1 cellular context compared by ENCODE assay signal in the genomic region with DNA sequence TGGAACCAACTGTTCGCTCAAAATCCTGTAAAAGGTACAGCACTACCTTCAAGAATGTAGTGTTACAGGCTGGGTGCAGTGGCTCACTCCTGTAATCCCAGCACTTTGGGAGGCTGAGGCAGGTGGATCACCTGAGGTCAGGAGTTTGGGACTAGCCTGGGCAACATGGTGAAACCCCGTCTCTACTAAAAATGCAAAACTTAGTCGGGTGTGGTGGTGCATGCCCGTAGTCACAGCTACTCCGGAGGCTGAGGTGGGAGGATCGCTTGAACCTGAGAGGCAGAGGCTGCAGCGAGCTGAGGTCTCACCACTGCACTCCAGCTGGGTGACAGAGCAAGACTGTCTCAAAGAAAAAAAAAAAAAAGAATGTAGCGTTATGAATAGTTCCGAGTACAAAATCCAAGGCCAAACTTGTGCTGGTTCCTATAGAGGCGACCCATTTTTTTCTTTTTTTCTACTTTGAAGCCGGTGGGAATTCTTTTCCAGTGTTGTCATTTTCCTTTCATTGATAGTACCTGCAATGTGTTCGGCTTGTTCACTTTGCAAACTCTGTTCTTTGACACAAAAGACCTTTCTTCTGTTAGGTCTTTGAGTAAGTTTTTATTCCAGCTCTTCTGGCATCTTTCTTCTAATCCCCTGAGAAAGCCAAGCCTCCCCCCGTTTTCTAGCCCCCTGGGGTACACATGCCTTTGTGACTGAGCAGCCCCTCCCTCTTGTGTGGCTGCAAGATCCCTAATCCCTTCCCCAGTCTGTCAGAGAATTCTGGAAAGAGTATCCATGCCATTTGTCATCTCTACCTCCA.
TF ChIP-seq lines count a peak whose summit lies in the region.

No MANE protein-coding gene starts in this region.

TF ChIP-seq in GM23338, 12 proteins besides CTCF, POLR2A, EP300 and RAD21:
- TF ChIP-seq ZNF331 (CRISPR knock-in tag; IDR thresholded peaks at IDR 0.05; ENCODE audit: low read depth), result no peak
- TF ChIP-seq STAT1 (IDR thresholded peaks at IDR 0.05; ENCODE audit: unreplicated experiment), result no peak
- no peak for TF ChIP-seq JUNB (IDR thresholded peaks at IDR 0.05; ENCODE audit: unreplicated experiment)
- no peak for TF ChIP-seq NANOG (IDR thresholded peaks at IDR 0.05; ENCODE audit: borderline replicate concordance)
- TF ChIP-seq, protein P1, sequence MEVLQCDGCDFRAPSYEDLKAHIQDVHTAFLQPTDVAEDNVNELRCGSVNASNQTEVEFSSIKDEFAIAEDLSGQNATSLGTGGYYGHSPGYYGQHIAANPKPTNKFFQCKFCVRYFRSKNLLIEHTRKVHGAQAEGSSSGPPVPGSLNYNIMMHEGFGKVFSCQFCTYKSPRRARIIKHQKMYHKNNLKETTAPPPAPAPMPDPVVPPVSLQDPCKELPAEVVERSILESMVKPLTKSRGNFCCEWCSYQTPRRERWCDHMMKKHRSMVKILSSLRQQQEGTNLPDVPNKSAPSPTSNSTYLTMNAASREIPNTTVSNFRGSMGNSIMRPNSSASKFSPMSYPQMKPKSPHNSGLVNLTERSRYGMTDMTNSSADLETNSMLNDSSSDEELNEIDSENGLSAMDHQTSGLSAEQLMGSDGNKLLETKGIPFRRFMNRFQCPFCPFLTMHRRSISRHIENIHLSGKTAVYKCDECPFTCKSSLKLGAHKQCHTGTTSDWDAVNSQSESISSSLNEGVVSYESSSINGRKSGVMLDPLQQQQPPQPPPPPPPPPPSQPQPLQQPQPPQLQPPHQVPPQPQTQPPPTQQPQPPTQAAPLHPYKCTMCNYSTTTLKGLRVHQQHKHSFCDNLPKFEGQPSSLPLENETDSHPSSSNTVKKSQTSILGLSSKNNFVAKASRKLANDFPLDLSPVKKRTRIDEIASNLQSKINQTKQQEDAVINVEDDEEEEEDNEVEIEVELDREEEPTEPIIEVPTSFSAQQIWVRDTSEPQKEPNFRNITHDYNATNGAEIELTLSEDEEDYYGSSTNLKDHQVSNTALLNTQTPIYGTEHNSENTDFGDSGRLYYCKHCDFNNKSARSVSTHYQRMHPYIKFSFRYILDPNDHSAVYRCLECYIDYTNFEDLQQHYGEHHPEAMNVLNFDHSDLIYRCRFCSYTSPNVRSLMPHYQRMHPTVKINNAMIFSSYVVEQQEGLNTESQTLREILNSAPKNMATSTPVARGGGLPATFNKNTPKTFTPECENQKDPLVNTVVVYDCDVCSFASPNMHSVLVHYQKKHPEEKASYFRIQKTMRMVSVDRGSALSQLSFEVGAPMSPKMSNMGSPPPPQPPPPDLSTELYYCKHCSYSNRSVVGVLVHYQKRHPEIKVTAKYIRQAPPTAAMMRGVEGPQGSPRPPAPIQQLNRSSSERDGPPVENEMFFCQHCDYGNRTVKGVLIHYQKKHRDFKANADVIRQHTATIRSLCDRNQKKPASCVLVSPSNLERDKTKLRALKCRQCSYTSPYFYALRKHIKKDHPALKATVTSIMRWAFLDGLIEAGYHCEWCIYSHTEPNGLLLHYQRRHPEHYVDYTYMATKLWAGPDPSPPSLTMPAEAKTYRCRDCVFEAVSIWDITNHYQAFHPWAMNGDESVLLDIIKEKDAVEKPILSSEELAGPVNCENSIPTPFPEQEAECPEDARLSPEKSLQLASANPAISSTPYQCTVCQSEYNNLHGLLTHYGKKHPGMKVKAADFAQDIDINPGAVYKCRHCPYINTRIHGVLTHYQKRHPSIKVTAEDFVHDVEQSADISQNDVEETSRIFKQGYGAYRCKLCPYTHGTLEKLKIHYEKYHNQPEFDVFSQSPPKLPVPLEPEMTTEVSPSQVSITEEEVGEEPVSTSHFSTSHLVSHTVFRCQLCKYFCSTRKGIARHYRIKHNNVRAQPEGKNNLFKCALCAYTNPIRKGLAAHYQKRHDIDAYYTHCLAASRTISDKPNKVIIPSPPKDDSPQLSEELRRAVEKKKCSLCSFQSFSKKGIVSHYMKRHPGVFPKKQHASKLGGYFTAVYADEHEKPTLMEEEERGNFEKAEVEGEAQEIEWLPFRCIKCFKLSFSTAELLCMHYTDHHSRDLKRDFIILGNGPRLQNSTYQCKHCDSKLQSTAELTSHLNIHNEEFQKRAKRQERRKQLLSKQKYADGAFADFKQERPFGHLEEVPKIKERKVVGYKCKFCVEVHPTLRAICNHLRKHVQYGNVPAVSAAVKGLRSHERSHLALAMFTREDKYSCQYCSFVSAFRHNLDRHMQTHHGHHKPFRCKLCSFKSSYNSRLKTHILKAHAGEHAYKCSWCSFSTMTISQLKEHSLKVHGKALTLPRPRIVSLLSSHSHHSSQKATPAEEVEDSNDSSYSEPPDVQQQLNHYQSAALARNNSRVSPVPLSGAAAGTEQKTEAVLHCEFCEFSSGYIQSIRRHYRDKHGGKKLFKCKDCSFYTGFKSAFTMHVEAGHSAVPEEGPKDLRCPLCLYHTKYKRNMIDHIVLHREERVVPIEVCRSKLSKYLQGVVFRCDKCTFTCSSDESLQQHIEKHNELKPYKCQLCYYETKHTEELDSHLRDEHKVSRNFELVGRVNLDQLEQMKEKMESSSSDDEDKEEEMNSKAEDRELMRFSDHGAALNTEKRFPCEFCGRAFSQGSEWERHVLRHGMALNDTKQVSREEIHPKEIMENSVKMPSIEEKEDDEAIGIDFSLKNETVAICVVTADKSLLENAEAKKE (CRISPR knock-in tag; IDR thresholded peaks at IDR 0.05), result no peak
- TF ChIP-seq POLR2AphosphoS5 (IDR thresholded peaks at IDR 0.05; ENCODE audit: low read depth), result no peak
- no peak for TF ChIP-seq EZH2 (IDR thresholded peaks at IDR 0.05; ENCODE audit: low read depth, unreplicated experiment)
